ENCODE assay signal across 8 cellular contexts in genomic region chr4:153651041-153651960, GRCh38. TPM values are rescaled to one million over a fixed set of nuclear protein-coding genes. Genes with fewer than 3 reads are reported as not detected.
DNase-seq lines count a peak whose midpoint lies in the region; ATAC-seq and TF ChIP-seq lines count a peak whose summit lies in the region.

No MANE protein-coding gene starts in this region.

- no peaks in the 10 kb centered on the region for H3K36me3 ChIP-seq in ascending aorta
- H3K36me3 ChIP-seq in stomach = no peaks in the 10 kb centered on the region

- peak overlapping the region; percentile 48 to 62 for H3K27ac ChIP-seq in ascending aorta
- H3K27ac ChIP-seq in stomach = peak overlapping the region in 4 of 5 donors; percentile 25 to 78 (median 59)

- in situ Hi-C loops in GM13977 (cut with MboI; ENCODE audit: low pct_unique_long_range_greater_than_20kb, low sequenced_read_pairs, unreplicated experiment) = no loop called here

- TF ChIP-seq EP300 in stomach (IDR thresholded peaks at IDR 0.05) = no peak

- H3K27me3 ChIP-seq in ascending aorta = no peaks in the 10 kb centered on the region
- H3K27me3 ChIP-seq in stomach = no peaks in the 10 kb centered on the region

- WGBS in stomach, 5 donors = 58 to 64% (median 62%) methylated on average over 10 of the region's 10 CpGs

- DNase-seq in GDM1 (lab: John Stamatoyannopoulos, UW) = peak; percentile 20
- peak; percentile 7 for DNase-seq in T follicular helper cell (ENCODE audit: low read depth)
- DNase-seq in ascending aorta (ENCODE audit: low spot score in 2 of 2) = peak; percentile 38 to 76
- peak; percentile 48 for DNase-seq in midbrain (lab: John Stamatoyannopoulos, UW)
- no peak for DNase-seq in stomach
- DNase-seq in NCI-H1105 (lab: John Stamatoyannopoulos, UW) = no peak
- DNase-seq in GM13977 (ENCODE audit: low spot score) = no peak

- H3K4me3 ChIP-seq in ascending aorta (no peak overlapping the region), stomach (no peak overlapping the region)

- intact Hi-C loops in ascending aorta (cut with DNase I) = loop anchor here (10.0 kb wide), 1 partner anchor 866 kb away; no protein-coding TSS in a partner anchor
- intact Hi-C loops in stomach (cut with DNase I; ENCODE audit: low total_unique reads) = no loop called here

- ATAC-seq in HG02623 (IDR thresholded peaks at IDR 0.05; ENCODE audit: unreplicated experiment) = no peak

- TF ChIP-seq CTCF in ascending aorta (IDR thresholded peaks at IDR 0.05) = no peak
- TF ChIP-seq CTCF in stomach (IDR thresholded peaks at IDR 0.05) = no peak
- no peak for TF ChIP-seq CTCF in GM13977 (IDR thresholded peaks at IDR 0.05; ENCODE audit: extremely low read depth, insufficient read depth, missing control alignments)

- H3K9me3 ChIP-seq in ascending aorta (no peaks in the 10 kb centered on the region), stomach (no peaks in the 10 kb centered on the region)

- peaks cover under 1 to 18% of the 10 kb centered on the region in 2 donors for H3K4me1 ChIP-seq in ascending aorta
- H3K4me1 ChIP-seq in stomach = no peaks in the 10 kb centered on the region

- TF ChIP-seq POLR2A in stomach (IDR thresholded peaks at IDR 0.05) = no peak

RNA-seq across cellular contexts. Expression of gene TLR2, which starts 32.8 kb away (rescaled TPM):
- total RNA-seq in ascending aorta (19.1 TPM), stomach (10 to 100 TPM in 4 of 5 donors, under 1 TPM in 1; 0.29 to 35.0 (median 22.5) TPM)
- polyA plus RNA-seq in stomach = 1 to 10 TPM; 2.3 to 3.8 (median 3.3) TPM

Comparison
In these comparisons a context has a peak if more than half of its experiments do, and no peak if none do; other contexts are left out.
1. DNase-seq: peak in GDM1 (single experiment), T follicular helper cell (single experiment), ascending aorta (2 of 2) and midbrain (single experiment); none in stomach (single experiment), NCI-H1105 (single experiment) and GM13977 (single experiment).